In the genomic region with DNA sequence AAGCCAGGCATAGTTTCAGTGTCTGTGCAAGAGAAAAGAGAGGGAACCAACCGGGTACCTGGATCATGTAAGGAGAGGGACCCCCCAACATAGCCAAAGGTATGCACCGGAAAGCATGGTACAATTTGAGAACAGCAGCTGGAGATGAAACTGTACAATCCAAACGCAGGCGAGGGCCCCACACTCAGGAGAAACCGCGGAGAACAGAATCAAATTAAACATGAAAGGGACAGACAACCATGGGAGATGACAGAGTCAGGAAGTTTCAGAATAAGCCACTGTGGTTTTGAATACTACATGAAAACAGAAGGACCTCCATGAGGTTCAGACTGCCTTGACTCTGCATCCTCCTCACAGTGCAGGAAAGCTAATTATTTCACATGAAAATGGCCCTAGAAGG, we compare ENCODE assay signal across 1 cellular context.
TF ChIP-seq lines count a peak whose summit lies in the region.

No MANE protein-coding gene starts in this region.

TF ChIP-seq in GM23338, 12 proteins besides CTCF, POLR2A, EP300 and RAD21 (continued from another document):
- TF ChIP-seq, protein P1, sequence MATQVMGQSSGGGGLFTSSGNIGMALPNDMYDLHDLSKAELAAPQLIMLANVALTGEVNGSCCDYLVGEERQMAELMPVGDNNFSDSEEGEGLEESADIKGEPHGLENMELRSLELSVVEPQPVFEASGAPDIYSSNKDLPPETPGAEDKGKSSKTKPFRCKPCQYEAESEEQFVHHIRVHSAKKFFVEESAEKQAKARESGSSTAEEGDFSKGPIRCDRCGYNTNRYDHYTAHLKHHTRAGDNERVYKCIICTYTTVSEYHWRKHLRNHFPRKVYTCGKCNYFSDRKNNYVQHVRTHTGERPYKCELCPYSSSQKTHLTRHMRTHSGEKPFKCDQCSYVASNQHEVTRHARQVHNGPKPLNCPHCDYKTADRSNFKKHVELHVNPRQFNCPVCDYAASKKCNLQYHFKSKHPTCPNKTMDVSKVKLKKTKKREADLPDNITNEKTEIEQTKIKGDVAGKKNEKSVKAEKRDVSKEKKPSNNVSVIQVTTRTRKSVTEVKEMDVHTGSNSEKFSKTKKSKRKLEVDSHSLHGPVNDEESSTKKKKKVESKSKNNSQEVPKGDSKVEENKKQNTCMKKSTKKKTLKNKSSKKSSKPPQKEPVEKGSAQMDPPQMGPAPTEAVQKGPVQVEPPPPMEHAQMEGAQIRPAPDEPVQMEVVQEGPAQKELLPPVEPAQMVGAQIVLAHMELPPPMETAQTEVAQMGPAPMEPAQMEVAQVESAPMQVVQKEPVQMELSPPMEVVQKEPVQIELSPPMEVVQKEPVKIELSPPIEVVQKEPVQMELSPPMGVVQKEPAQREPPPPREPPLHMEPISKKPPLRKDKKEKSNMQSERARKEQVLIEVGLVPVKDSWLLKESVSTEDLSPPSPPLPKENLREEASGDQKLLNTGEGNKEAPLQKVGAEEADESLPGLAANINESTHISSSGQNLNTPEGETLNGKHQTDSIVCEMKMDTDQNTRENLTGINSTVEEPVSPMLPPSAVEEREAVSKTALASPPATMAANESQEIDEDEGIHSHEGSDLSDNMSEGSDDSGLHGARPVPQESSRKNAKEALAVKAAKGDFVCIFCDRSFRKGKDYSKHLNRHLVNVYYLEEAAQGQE (IDR thresholded peaks at IDR 0.05; ENCODE audit: unreplicated experiment), result no peak
- no peak for TF ChIP-seq CREB1 (CRISPR knock-in tag; IDR thresholded peaks at IDR 0.05; ENCODE audit: low read depth)
- TF ChIP-seq EZH2 (IDR thresholded peaks at IDR 0.05; ENCODE audit: low read depth, unreplicated experiment), result no peak
- TF ChIP-seq, protein P2, sequence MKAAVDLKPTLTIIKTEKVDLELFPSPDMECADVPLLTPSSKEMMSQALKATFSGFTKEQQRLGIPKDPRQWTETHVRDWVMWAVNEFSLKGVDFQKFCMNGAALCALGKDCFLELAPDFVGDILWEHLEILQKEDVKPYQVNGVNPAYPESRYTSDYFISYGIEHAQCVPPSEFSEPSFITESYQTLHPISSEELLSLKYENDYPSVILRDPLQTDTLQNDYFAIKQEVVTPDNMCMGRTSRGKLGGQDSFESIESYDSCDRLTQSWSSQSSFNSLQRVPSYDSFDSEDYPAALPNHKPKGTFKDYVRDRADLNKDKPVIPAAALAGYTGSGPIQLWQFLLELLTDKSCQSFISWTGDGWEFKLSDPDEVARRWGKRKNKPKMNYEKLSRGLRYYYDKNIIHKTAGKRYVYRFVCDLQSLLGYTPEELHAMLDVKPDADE (IDR thresholded peaks at IDR 0.05), result no peak
- TF ChIP-seq EZH2phosphoT487 (IDR thresholded peaks at IDR 0.05; ENCODE audit: unreplicated experiment), result no peak
- no peak for TF ChIP-seq JUNB (IDR thresholded peaks at IDR 0.05; ENCODE audit: unreplicated experiment)
- no peak for TF ChIP-seq ZNF331 (CRISPR knock-in tag; IDR thresholded peaks at IDR 0.05; ENCODE audit: low read depth)
- no peak for TF ChIP-seq STAT1 (IDR thresholded peaks at IDR 0.05; ENCODE audit: unreplicated experiment)
- no peak for TF ChIP-seq POLR2AphosphoS5 (IDR thresholded peaks at IDR 0.05; ENCODE audit: low read depth)
